ENCODE assay signal across 1 cellular context in the genomic region with DNA sequence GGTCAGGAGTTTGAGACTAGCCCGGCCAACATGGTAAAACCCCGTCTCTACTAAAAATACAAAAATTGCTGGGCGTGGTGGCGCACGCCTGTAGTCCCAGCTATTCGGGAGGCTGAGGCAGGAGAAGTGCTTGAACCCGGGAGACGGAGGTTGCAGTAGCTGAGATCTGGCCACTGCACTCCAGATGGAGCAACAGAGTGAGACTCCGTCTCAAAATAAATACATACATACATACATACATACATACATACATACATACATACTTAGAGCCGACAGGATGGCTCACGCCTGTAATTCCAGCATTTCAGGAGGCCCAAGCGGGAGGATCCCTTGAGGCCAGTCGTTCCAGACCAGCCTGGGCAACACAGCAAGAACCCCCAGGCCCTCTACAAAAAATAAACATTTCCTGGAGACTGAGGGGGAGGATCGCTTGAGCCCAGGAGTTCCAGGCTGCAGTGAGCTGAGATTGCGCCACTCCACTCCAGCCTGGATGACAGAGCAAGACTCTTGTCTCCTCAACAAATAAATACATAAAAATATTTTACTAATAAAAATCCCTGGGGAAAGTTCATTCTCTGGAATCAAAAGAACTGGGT.
TF ChIP-seq lines count a peak whose summit lies in the region.

No MANE protein-coding gene starts in this region.

TF ChIP-seq in IMR-90, 13 proteins besides CTCF, POLR2A, EP300 and RAD21 (continued from another document):
- TF ChIP-seq, protein P1, sequence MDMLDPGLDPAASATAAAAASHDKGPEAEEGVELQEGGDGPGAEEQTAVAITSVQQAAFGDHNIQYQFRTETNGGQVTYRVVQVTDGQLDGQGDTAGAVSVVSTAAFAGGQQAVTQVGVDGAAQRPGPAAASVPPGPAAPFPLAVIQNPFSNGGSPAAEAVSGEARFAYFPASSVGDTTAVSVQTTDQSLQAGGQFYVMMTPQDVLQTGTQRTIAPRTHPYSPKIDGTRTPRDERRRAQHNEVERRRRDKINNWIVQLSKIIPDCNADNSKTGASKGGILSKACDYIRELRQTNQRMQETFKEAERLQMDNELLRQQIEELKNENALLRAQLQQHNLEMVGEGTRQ (IDR thresholded peaks at IDR 0.05; ENCODE audit: low read depth, low read length): no peak
- TF ChIP-seq MAFK (IDR thresholded peaks at IDR 0.05; ENCODE audit: low read depth, low read length): no peak
- TF ChIP-seq, protein P2, sequence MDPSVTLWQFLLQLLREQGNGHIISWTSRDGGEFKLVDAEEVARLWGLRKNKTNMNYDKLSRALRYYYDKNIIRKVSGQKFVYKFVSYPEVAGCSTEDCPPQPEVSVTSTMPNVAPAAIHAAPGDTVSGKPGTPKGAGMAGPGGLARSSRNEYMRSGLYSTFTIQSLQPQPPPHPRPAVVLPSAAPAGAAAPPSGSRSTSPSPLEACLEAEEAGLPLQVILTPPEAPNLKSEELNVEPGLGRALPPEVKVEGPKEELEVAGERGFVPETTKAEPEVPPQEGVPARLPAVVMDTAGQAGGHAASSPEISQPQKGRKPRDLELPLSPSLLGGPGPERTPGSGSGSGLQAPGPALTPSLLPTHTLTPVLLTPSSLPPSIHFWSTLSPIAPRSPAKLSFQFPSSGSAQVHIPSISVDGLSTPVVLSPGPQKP (IDR thresholded peaks at IDR 0.05; ENCODE audit: borderline replicate concordance, low read depth, low read length): no peak
- TF ChIP-seq CHD1 (IDR thresholded peaks at IDR 0.05; ENCODE audit: low read depth, low read length): no peak
- TF ChIP-seq RCOR1 (IDR thresholded peaks at IDR 0.05; ENCODE audit: insufficient replicate concordance, low read length): no peak
- TF ChIP-seq RFX5 (IDR thresholded peaks at IDR 0.05; ENCODE audit: low read depth, low read length): no peak
- TF ChIP-seq MAZ (IDR thresholded peaks at IDR 0.05; ENCODE audit: borderline replicate concordance, low read depth, low read length): no peak
